Comparison of ENCODE assay signal across 8 cellular contexts in genomic region chr9:128098936-128099931, GRCh38. TPM values are rescaled to one million over a fixed set of nuclear protein-coding genes. Genes with fewer than 3 reads are reported as not detected.
DNase-seq lines count a peak whose midpoint lies in the region; ATAC-seq lines count a peak whose summit lies in the region.

No MANE protein-coding gene starts in this region.

- peak; percentile 9 to 10 for ATAC-seq in left cardiac atrium

- peaks cover 20% of the 10 kb centered on the region for H3K36me3 Mint-ChIP-seq in activated T-helper 1 cell treated with anti-CD3 and anti-CD28 coated beads, Interleukin-12 subunit alpha, Interleukin-12 subunit beta, Interleukin-2, Interleukin-4 antibody, amounts not matched to agents 30 ng/mL and 10 ng/mL and 1 ng/mL, durations not matched to agents 14 hours and 24 hours and 36 hours (ENCODE audit: low read depth)
- peaks cover 4 to 14% (median 13%) of the 10 kb centered on the region in 3 donors for H3K36me3 Mint-ChIP-seq in immature natural killer cell

- intact Hi-C loops in activated T-helper 1 cell treated with anti-CD3 and anti-CD28 coated beads, Interleukin-12 subunit alpha, Interleukin-12 subunit beta, Interleukin-2, Interleukin-4 antibody, amounts not matched to agents 30 ng/mL and 10 ng/mL and 1 ng/mL, durations not matched to agents 14 hours and 24 hours and 36 hours (cut with micrococcal nuclease), result no loop called here
- intact Hi-C loops in left cardiac atrium (cut with DNase I) (no loop called here), posterior vena cava (cut with DNase I) (no loop called here)

- no peak overlapping the region for H3K4me3 Mint-ChIP-seq in activated T-helper 1 cell treated with anti-CD3 and anti-CD28 coated beads, Interleukin-12 subunit alpha, Interleukin-12 subunit beta, Interleukin-2, Interleukin-4 antibody, amounts not matched to agents 30 ng/mL and 10 ng/mL and 1 ng/mL, durations not matched to agents 14 hours and 24 hours and 36 hours
- H3K4me3 Mint-ChIP-seq in immature natural killer cell, result no peak overlapping the region

- H3K9me3 Mint-ChIP-seq in activated T-helper 1 cell treated with anti-CD3 and anti-CD28 coated beads, Interleukin-12 subunit alpha, Interleukin-12 subunit beta, Interleukin-2, Interleukin-4 antibody, amounts not matched to agents 30 ng/mL and 10 ng/mL and 1 ng/mL, durations not matched to agents 14 hours and 24 hours and 36 hours, result no peaks in the 10 kb centered on the region
- H3K9me3 Mint-ChIP-seq in immature natural killer cell, result no peaks in the 10 kb centered on the region

- no peaks in the 10 kb centered on the region for H3K27me3 Mint-ChIP-seq in activated T-helper 1 cell treated with anti-CD3 and anti-CD28 coated beads, Interleukin-12 subunit alpha, Interleukin-12 subunit beta, Interleukin-2, Interleukin-4 antibody, amounts not matched to agents 30 ng/mL and 10 ng/mL and 1 ng/mL, durations not matched to agents 14 hours and 24 hours and 36 hours (ENCODE audit: insufficient read depth)
- peaks cover 0 to 3% (median 1%) of the 10 kb centered on the region in 3 donors for H3K27me3 Mint-ChIP-seq in immature natural killer cell (ENCODE audit: low read depth in 3 of 3)

- peak overlapping the region; percentile 58 for H3K27ac Mint-ChIP-seq in activated T-helper 1 cell treated with anti-CD3 and anti-CD28 coated beads, Interleukin-12 subunit alpha, Interleukin-12 subunit beta, Interleukin-2, Interleukin-4 antibody, amounts not matched to agents 30 ng/mL and 10 ng/mL and 1 ng/mL, durations not matched to agents 14 hours and 24 hours and 36 hours
- peak overlapping the region in 3 of 6 donors; percentile 20 to 57 (median 49) for H3K27ac Mint-ChIP-seq in immature natural killer cell

- H3K4me1 Mint-ChIP-seq in activated T-helper 1 cell treated with anti-CD3 and anti-CD28 coated beads, Interleukin-12 subunit alpha, Interleukin-12 subunit beta, Interleukin-2, Interleukin-4 antibody, amounts not matched to agents 30 ng/mL and 10 ng/mL and 1 ng/mL, durations not matched to agents 14 hours and 24 hours and 36 hours (ENCODE audit: low read depth), result peaks cover 44% of the 10 kb centered on the region
- H3K4me1 Mint-ChIP-seq in immature natural killer cell, result peaks cover 34 to 46% of the 10 kb centered on the region in 2 donors

- DNase-seq in ELF-1 (ENCODE audit: low read depth, low spot score), result peak; percentile 50
- no peak for DNase-seq in activated T-helper 1 cell treated with anti-CD3 and anti-CD28 coated beads, Interleukin-12 subunit alpha, Interleukin-12 subunit beta, Interleukin-2, Interleukin-4 antibody, amounts not matched to agents 30 ng/mL and 10 ng/mL and 1 ng/mL, durations not matched to agents 14 hours and 24 hours and 36 hours (ENCODE audit: low spot score)
- DNase-seq in left cardiac atrium, result no peak
- DNase-seq in retina, result peak; percentile 68
- no peak for DNase-seq in immature natural killer cell
- no peak for DNase-seq in cerebellar cortex (ENCODE audit: low spot score)
- no peak for DNase-seq in posterior vena cava (ENCODE audit: low spot score)
- DNase-seq in NCI-H2227 (lab: John Stamatoyannopoulos, UW; ENCODE audit: unreplicated experiment), result no peak

RNA-seq across cellular contexts. Expression of gene PTGES2, which starts 28.3 kb away (rescaled TPM):
- total RNA-seq in activated T-helper 1 cell treated with anti-CD3 and anti-CD28 coated beads, Interleukin-12 subunit alpha, Interleukin-12 subunit beta, Interleukin-2, Interleukin-4 antibody, amounts not matched to agents 30 ng/mL and 10 ng/mL and 1 ng/mL, durations not matched to agents 14 hours and 24 hours and 36 hours, result 87.7 and 89.2 TPM in 2 replicates
- total RNA-seq in left cardiac atrium (100 to 1,000 TPM; 111 to 155 TPM), posterior vena cava (10 to 100 TPM; 38.6 to 38.9 TPM)
- 10 to 100 TPM; 31.4 to 60.9 (median 56.6) TPM for polyA plus RNA-seq in immature natural killer cell

RNA-seq across cellular contexts. Expression of gene SLC25A25, which starts 31.2 kb away (rescaled TPM):
- total RNA-seq in activated T-helper 1 cell treated with anti-CD3 and anti-CD28 coated beads, Interleukin-12 subunit alpha, Interleukin-12 subunit beta, Interleukin-2, Interleukin-4 antibody, amounts not matched to agents 30 ng/mL and 10 ng/mL and 1 ng/mL, durations not matched to agents 14 hours and 24 hours and 36 hours, result 13.4 and 13.5 TPM in 2 replicates
- total RNA-seq in left cardiac atrium (10 to 100 TPM; 13.7 to 29.8 TPM), posterior vena cava (10 to 100 TPM; 22.9 to 35.2 TPM)
- polyA plus RNA-seq in immature natural killer cell, result 1 to 10 TPM; 2.8 to 8.8 (median 4.9) TPM

RNA-seq across cellular contexts. Expression of gene NAIF1, which starts 32.1 kb away (rescaled TPM):
- total RNA-seq in activated T-helper 1 cell treated with anti-CD3 and anti-CD28 coated beads, Interleukin-12 subunit alpha, Interleukin-12 subunit beta, Interleukin-2, Interleukin-4 antibody, amounts not matched to agents 30 ng/mL and 10 ng/mL and 1 ng/mL, durations not matched to agents 14 hours and 24 hours and 36 hours, result 11.5 and 12.2 TPM in 2 replicates
- total RNA-seq in left cardiac atrium, result 1 to 10 TPM; 5.8 to 6.1 TPM
- 10 to 100 TPM in 2 of 3 donors, 1 to 10 TPM in 1; 5.1 to 17.2 (median 10.5) TPM for polyA plus RNA-seq in immature natural killer cell
- total RNA-seq in posterior vena cava, result 1 to 10 TPM; 6.0 to 7.1 TPM

RNA-seq across cellular contexts. Expression of gene LCN2, which starts 50.0 kb away (rescaled TPM):
- not detected in 2 replicates for total RNA-seq in activated T-helper 1 cell treated with anti-CD3 and anti-CD28 coated beads, Interleukin-12 subunit alpha, Interleukin-12 subunit beta, Interleukin-2, Interleukin-4 antibody, amounts not matched to agents 30 ng/mL and 10 ng/mL and 1 ng/mL, durations not matched to agents 14 hours and 24 hours and 36 hours
- total RNA-seq in left cardiac atrium, result under 1 TPM in 1 of 2 donors, not detected in 1; 0.38 TPM
- polyA plus RNA-seq in immature natural killer cell, result under 1 TPM in 2 of 3 donors, not detected in 1; 0.44 to 0.66 TPM
- total RNA-seq in posterior vena cava, result under 1 TPM; 0.67 to 0.69 TPM

Comparison
In these comparisons a context has a peak if more than half of its experiments do, and no peak if none do; other contexts are left out.
1. DNase-seq: peak in ELF-1 (single experiment) and retina (single experiment); none in activated T-helper 1 cell treated with anti-CD3 and anti-CD28 coated beads, Interleukin-12 subunit alpha, Interleukin-12 subunit beta, Interleukin-2, Interleukin-4 antibody, amounts not matched to agents 30 ng/mL and 10 ng/mL and 1 ng/mL, durations not matched to agents 14 hours and 24 hours and 36 hours (single experiment), left cardiac atrium (single experiment), immature natural killer cell (0 of 3), cerebellar cortex (single experiment), posterior vena cava (single experiment) and NCI-H2227 (single experiment).